8 cellular contexts compared by ENCODE assay signal in the genomic region with DNA sequence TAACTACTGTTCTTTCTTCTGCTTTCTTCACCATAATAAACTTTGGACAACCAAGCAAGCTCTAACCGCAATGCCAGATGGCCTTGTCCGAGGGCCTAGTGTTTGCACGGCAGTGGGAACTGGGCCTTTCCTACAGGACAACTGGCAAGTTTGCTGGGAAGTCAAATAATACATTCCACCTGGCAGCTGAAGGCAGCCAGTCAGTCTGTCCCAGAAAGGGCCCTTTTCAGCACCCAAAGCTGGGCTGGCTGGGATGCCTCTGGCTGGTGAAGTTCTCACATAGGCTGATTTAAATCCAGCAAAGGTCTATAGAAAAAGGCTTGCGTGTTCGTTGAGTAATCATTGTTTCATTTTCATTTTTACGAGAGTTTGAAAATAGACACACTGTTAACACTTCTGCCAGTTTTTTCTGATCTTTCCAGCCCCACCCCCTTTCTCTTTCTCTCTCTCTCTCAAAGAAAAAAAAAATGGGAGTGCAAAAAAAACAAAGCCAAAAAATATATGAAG.
DNase-seq lines count a peak whose midpoint lies in the region; ATAC-seq and TF ChIP-seq lines count a peak whose summit lies in the region.

No MANE protein-coding gene starts in this region.

- DNase-seq in RPMI8226 (peak; percentile 55), epithelial cell of prostate (ENCODE audit: low read depth, low spot score) (no peak), gastrocnemius medialis (peak in 1 of 2 donors; percentile 19), NCI-H2171 (lab: John Stamatoyannopoulos, UW) (no peak), HuH-7 (ENCODE audit: low spot score) (no peak), ACHN (no peak)

- no peaks in the 10 kb centered on the region for H3K9me3 ChIP-seq in gastrocnemius medialis

- H3K4me1 ChIP-seq in gastrocnemius medialis, result peaks cover 8 to 19% of the 10 kb centered on the region in 2 donors

- peak; percentile 65 for ATAC-seq in GM18508 (IDR thresholded peaks at IDR 0.05; ENCODE audit: insufficient read depth, unreplicated experiment)
- peak; percentile 67 for ATAC-seq in HG02623 (IDR thresholded peaks at IDR 0.05; ENCODE audit: unreplicated experiment)
- peak; percentile 45 to 58 for ATAC-seq in gastrocnemius medialis

- H3K36me3 ChIP-seq in gastrocnemius medialis, result no peaks in the 10 kb centered on the region

- in situ Hi-C loops in gastrocnemius medialis (cut with MboI; ENCODE audit: low sequenced_read_pairs in 4 of 4) (no loop called here), ACHN (cut with HindIII; ENCODE audit: low pct_ligation_motif_present, low pct_unique_long_range_greater_than_20kb, low sequenced_read_pairs) (no loop called here)

- TF ChIP-seq CTCF in gastrocnemius medialis (IDR thresholded peaks at IDR 0.05 in 4 of 5, conservative IDR thresholded peaks at IDR 0.05 in 1 of 5), result no peak

- TF ChIP-seq POLR2A in gastrocnemius medialis (IDR thresholded peaks at IDR 0.05), result no peak

- H3K27ac ChIP-seq in epithelial cell of prostate (peak overlapping the region; percentile 15), gastrocnemius medialis (peak overlapping the region; percentile 26 to 65 (median 46))

- no peaks in the 10 kb centered on the region for H3K27me3 ChIP-seq in gastrocnemius medialis

- intact Hi-C loops in gastrocnemius medialis (cut with DNase I; ENCODE audit: low total_unique reads), result no loop called here

- peak overlapping the region; percentile 5 to 35 (median 16) for H3K4me3 ChIP-seq in gastrocnemius medialis
